1 cellular context compared by ENCODE assay signal in genomic region chr21:39587376-39587775, GRCh38.
A peak's percentile ranks its signal among the peaks of the same experiment; 100 is the strongest.
TF ChIP-seq lines count a peak whose summit lies in the region.

No MANE protein-coding gene starts in this region.

TF ChIP-seq in K562, 482 proteins besides CTCF, POLR2A, EP300 and RAD21 (continued from another document):
- TF ChIP-seq PRDM10 (IDR thresholded peaks at IDR 0.05; ENCODE audit: partially characterized antibody) (no peak), CBFA2T3 (IDR thresholded peaks at IDR 0.05) (peak; percentile 40), SLC30A9 (CRISPR knock-in tag; IDR thresholded peaks at IDR 0.05) (no peak), GATAD2B (IDR thresholded peaks at IDR 0.05; ENCODE audit: borderline replicate concordance) (no peak), BRCA1 (IDR thresholded peaks at IDR 0.05) (no peak), BRCA1 (CRISPR knock-in tag; IDR thresholded peaks at IDR 0.05) (no peak), PRMT5 (CRISPR knock-in tag; IDR thresholded peaks at IDR 0.05) (no peak), NCOA6 (IDR thresholded peaks at IDR 0.05) (no peak), SMAD4 (CRISPR knock-in tag; conservative IDR thresholded peaks at IDR 0.05) (no peak), GATAD2A (IDR thresholded peaks at IDR 0.05) (no peak), ESRRA (IDR thresholded peaks at IDR 0.05; ENCODE audit: borderline replicate concordance, low read depth) (peak; percentile 91), TEAD2 (tag; IDR thresholded peaks at IDR 0.05) (no peak), EZH2 (IDR thresholded peaks at IDR 0.05; ENCODE audit: borderline replicate concordance, low read depth, low read length) (no peak), MCM3 (IDR thresholded peaks at IDR 0.05) (no peak), U2AF2 (optimal IDR thresholded peaks at IDR 0.05; ENCODE audit: low read depth, low read length) (no peak), KLF10 (CRISPR knock-in tag; IDR thresholded peaks at IDR 0.05) (no peak), ZNF146 (CRISPR knock-in tag; IDR thresholded peaks at IDR 0.05; ENCODE audit: unreplicated experiment) (no peak), ARID1B (IDR thresholded peaks at IDR 0.05) (peak; percentile 63), TEAD1 (CRISPR knock-in tag; IDR thresholded peaks at IDR 0.05) (peak in 1 of 2 experiments; percentile 51; a peak in 1 of 4 replicates), SRSF1 (IDR thresholded peaks at IDR 0.05; ENCODE audit: low read depth, low read length) (no peak), RCOR1 (IDR thresholded peaks at IDR 0.05; ENCODE audit: borderline replicate concordance in 1 of 2, low read depth in 2 of 2, low read length in 2 of 2) (0 out of 4 replicates have a peak, but pooled peaks of 1 of the 2 experiments have one; percentile 17), HMGN3 (IDR thresholded peaks at IDR 0.05; ENCODE audit: borderline replicate concordance, extremely low read depth, insufficient read length, low read depth, low read length) (no peak), PKNOX1 (IDR thresholded peaks at IDR 0.05) (peak; percentile 45), TAL1 (IDR thresholded peaks at IDR 0.05) (peak; percentile 52), PTBP1 (IDR thresholded peaks at IDR 0.05; ENCODE audit: low read depth, low read length) (no peak), FOXJ3 (CRISPR knock-in tag; IDR thresholded peaks at IDR 0.05) (no peak)
- TF ChIP-seq, protein P1, sequence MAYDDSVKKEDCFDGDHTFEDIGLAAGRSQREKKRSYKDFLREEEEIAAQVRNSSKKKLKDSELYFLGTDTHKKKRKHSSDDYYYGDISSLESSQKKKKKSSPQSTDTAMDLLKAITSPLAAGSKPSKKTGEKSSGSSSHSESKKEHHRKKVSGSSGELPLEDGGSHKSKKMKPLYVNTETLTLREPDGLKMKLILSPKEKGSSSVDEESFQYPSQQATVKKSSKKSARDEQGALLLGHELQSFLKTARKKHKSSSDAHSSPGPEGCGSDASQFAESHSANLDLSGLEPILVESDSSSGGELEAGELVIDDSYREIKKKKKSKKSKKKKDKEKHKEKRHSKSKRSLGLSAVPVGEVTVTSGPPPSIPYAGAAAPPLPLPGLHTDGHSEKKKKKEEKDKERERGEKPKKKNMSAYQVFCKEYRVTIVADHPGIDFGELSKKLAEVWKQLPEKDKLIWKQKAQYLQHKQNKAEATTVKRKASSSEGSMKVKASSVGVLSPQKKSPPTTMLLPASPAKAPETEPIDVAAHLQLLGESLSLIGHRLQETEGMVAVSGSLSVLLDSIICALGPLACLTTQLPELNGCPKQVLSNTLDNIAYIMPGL (CRISPR knock-in tag; IDR thresholded peaks at IDR 0.05): no peak
- TF ChIP-seq, protein P2, sequence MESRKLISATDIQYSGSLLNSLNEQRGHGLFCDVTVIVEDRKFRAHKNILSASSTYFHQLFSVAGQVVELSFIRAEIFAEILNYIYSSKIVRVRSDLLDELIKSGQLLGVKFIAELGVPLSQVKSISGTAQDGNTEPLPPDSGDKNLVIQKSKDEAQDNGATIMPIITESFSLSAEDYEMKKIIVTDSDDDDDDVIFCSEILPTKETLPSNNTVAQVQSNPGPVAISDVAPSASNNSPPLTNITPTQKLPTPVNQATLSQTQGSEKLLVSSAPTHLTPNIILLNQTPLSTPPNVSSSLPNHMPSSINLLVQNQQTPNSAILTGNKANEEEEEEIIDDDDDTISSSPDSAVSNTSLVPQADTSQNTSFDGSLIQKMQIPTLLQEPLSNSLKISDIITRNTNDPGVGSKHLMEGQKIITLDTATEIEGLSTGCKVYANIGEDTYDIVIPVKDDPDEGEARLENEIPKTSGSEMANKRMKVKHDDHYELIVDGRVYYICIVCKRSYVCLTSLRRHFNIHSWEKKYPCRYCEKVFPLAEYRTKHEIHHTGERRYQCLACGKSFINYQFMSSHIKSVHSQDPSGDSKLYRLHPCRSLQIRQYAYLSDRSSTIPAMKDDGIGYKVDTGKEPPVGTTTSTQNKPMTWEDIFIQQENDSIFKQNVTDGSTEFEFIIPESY (CRISPR knock-in tag; IDR thresholded peaks at IDR 0.05): no peak
- TF ChIP-seq, protein P3, sequence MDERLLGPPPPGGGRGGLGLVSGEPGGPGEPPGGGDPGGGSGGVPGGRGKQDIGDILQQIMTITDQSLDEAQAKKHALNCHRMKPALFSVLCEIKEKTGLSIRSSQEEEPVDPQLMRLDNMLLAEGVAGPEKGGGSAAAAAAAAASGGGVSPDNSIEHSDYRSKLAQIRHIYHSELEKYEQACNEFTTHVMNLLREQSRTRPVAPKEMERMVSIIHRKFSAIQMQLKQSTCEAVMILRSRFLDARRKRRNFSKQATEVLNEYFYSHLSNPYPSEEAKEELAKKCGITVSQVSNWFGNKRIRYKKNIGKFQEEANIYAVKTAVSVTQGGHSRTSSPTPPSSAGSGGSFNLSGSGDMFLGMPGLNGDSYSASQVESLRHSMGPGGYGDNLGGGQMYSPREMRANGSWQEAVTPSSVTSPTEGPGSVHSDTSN (CRISPR knock-in tag; IDR thresholded peaks at IDR 0.05; ENCODE audit: low read depth): no peak
- TF ChIP-seq, protein P3 (tag; conservative IDR thresholded peaks at IDR 0.05; ENCODE audit: low read depth): peak; percentile 73
- TF ChIP-seq, protein P4, sequence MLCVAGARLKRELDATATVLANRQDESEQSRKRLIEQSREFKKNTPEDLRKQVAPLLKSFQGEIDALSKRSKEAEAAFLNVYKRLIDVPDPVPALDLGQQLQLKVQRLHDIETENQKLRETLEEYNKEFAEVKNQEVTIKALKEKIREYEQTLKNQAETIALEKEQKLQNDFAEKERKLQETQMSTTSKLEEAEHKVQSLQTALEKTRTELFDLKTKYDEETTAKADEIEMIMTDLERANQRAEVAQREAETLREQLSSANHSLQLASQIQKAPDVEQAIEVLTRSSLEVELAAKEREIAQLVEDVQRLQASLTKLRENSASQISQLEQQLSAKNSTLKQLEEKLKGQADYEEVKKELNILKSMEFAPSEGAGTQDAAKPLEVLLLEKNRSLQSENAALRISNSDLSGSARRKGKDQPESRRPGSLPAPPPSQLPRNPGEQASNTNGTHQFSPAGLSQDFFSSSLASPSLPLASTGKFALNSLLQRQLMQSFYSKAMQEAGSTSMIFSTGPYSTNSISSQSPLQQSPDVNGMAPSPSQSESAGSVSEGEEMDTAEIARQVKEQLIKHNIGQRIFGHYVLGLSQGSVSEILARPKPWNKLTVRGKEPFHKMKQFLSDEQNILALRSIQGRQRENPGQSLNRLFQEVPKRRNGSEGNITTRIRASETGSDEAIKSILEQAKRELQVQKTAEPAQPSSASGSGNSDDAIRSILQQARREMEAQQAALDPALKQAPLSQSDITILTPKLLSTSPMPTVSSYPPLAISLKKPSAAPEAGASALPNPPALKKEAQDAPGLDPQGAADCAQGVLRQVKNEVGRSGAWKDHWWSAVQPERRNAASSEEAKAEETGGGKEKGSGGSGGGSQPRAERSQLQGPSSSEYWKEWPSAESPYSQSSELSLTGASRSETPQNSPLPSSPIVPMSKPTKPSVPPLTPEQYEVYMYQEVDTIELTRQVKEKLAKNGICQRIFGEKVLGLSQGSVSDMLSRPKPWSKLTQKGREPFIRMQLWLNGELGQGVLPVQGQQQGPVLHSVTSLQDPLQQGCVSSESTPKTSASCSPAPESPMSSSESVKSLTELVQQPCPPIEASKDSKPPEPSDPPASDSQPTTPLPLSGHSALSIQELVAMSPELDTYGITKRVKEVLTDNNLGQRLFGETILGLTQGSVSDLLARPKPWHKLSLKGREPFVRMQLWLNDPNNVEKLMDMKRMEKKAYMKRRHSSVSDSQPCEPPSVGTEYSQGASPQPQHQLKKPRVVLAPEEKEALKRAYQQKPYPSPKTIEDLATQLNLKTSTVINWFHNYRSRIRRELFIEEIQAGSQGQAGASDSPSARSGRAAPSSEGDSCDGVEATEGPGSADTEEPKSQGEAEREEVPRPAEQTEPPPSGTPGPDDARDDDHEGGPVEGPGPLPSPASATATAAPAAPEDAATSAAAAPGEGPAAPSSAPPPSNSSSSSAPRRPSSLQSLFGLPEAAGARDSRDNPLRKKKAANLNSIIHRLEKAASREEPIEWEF (CRISPR knock-in tag; IDR thresholded peaks at IDR 0.05): no peak
TF ChIP-seq in K562: peak in this region for 14.
